ENCODE assay signal across 1 cellular context in genomic region chr1:59477867-59478266, GRCh38.
TF ChIP-seq lines count a peak whose summit lies in the region.

No MANE protein-coding gene starts in this region.

TF ChIP-seq in HCT116, 20 proteins besides CTCF, POLR2A, EP300 and RAD21:
- TF ChIP-seq EZH2 (IDR thresholded peaks at IDR 0.05) (no peak), SP1 (IDR thresholded peaks at IDR 0.05; ENCODE audit: low read depth) (no peak), REST (IDR thresholded peaks at IDR 0.05; ENCODE audit: low read depth) (no peak), EGR1 (IDR thresholded peaks at IDR 0.05; ENCODE audit: low read depth) (no peak), ATF3 (IDR thresholded peaks at IDR 0.05) (no peak), ZBTB33 (IDR thresholded peaks at IDR 0.05; ENCODE audit: extremely low read depth, insufficient replicate concordance, low read length) (no peak), TCF7L2 (IDR thresholded peaks at IDR 0.05; ENCODE audit: borderline replicate concordance, extremely low read depth, insufficient read depth, insufficient read length) (no peak), ELF1 (IDR thresholded peaks at IDR 0.05; ENCODE audit: borderline replicate concordance, low read depth) (no peak), CEBPB (IDR thresholded peaks at IDR 0.05; ENCODE audit: low read depth) (no peak), ZFX (IDR thresholded peaks at IDR 0.05) (no peak), SIN3A (IDR thresholded peaks at IDR 0.05; ENCODE audit: low read depth) (no peak), SRF (IDR thresholded peaks at IDR 0.05; ENCODE audit: low read depth) (no peak), YY1 (IDR thresholded peaks at IDR 0.05; ENCODE audit: extremely low read depth, insufficient replicate concordance, low read depth, low read length) (no peak), FOSL1 (IDR thresholded peaks at IDR 0.05; ENCODE audit: low read depth) (no peak), CBX3 (IDR thresholded peaks at IDR 0.05; ENCODE audit: low read depth) (no peak), ZNF274 (IDR thresholded peaks at IDR 0.05; ENCODE audit: low read depth, low read length) (no peak), EZH2phosphoT487 (IDR thresholded peaks at IDR 0.05; ENCODE audit: borderline replicate concordance) (no peak), POLR2AphosphoS5 (IDR thresholded peaks at IDR 0.05; ENCODE audit: low read depth, low read length) (no peak), JUND (IDR thresholded peaks at IDR 0.05) (no peak)
